8 cellular contexts compared by ENCODE assay signal in the genomic region with DNA sequence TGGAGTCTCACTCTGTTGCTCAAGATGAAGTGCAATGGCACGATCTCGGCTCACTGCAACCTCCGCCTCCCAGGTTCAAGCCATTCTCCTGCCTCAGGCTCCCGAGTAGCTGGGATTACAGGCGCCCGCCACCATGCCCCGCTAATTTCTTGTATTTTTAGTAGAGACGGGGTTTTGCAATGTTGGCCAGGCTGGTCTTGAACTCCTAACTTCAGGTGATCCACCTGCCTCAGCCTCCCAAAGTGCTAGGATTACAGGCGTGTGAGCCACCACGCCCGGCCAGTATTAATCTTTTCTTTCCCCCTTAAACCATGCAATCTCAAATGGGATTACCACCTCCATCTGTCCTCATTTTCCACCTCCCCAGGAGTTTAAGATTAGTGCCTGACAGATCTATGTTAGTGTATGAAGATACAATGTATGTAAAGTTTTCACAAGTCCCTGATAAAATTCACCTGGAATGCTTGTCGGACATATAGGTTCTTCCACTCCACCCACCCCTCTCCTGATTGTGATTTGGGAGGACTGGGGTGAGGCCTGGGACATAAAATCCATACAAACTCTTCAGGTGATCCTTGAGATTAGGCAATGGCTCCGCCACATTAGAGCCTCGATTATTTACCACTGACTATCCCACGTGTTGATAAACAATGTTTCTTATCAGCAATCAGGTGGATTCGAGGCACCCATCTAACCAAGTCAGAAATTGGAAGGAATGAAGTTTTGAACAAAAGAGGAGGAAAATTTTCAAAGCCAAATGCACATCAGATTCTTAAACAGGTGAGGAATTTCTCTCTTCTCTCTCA. TPM values are rescaled to one million over a fixed set of nuclear protein-coding genes. Genes with fewer than 3 reads are reported as not detected.
A peak's percentile ranks its signal among the peaks of the same experiment; 100 is the strongest.
DNase-seq lines count a peak whose midpoint lies in the region; ATAC-seq and TF ChIP-seq lines count a peak whose summit lies in the region.

No MANE protein-coding gene starts in this region.

- H3K36me3 Mint-ChIP-seq in CD14-positive monocyte (peaks cover 1 to 2% of the 10 kb centered on the region in 2 donors), neural progenitor cell (no peaks in the 10 kb centered on the region)
- peaks cover 26% of the 10 kb centered on the region for H3K36me3 Mint-ChIP-seq in effector memory CD8-positive, alpha-beta T cell (ENCODE audit: insufficient read depth)

- H3K4me2 ChIP-seq in neural progenitor cell, result peak overlapping the region; percentile 83

- H3K9me3 ChIP-seq in neural progenitor cell (ENCODE audit: low read depth), result no peaks in the 10 kb centered on the region

- peak overlapping the region; percentile 90 for H3K4me3 ChIP-seq in neural progenitor cell

- H2AFZ ChIP-seq in neural progenitor cell (replicated peaks), result no peak overlapping the region

- intact Hi-C loops in CD14-positive monocyte (cut with micrococcal nuclease), result loop anchor here in 1 of 2 donors (5.0 to 10.0 kb wide), 2 partner anchors 56 to 419 kb away; a partner anchor contains a TSS

- H3K27ac ChIP-seq in neural progenitor cell, result no peak overlapping the region

- no peaks in the 10 kb centered on the region for H3K27me3 Mint-ChIP-seq in CD14-positive monocyte (ENCODE audit: low read depth in 3 of 3)
- H3K27me3 Mint-ChIP-seq in effector memory CD8-positive, alpha-beta T cell, result no peaks in the 10 kb centered on the region
- peaks cover 3% of the 10 kb centered on the region for H3K27me3 Mint-ChIP-seq in neural progenitor cell (ENCODE audit: insufficient read depth, low read depth)

- H3K4me1 Mint-ChIP-seq in CD14-positive monocyte, result peaks cover 52% of the 10 kb centered on the region
- peaks cover 26 to 28% of the 10 kb centered on the region in 2 donors for H3K4me1 Mint-ChIP-seq in effector memory CD8-positive, alpha-beta T cell (ENCODE audit: low read depth in 2 of 2)
- peaks cover 27% of the 10 kb centered on the region for H3K4me1 Mint-ChIP-seq in neural progenitor cell

- no peak for DNase-seq in CD14-positive monocyte (ENCODE audit: low spot score)
- peak; percentile 45 for DNase-seq in NCI-H524 treated with DMSO at 0.1 percent for 48 hours (lab: John Stamatoyannopoulos, UW)
- no peak for DNase-seq in effector memory CD8-positive, alpha-beta T cell
- no peak for DNase-seq in neural progenitor cell (ENCODE audit: low spot score)
- DNase-seq in HPDE6-E6E7 (ENCODE audit: extremely low spot score), result no peak
- no peak for DNase-seq in NCI-H526 treated with DMSO at 0.1 percent for 48 hours (lab: John Stamatoyannopoulos, UW)

- H3K27me3 ChIP-seq in neural progenitor cell, result peaks cover 5% of the 10 kb centered on the region

- peaks cover 61% of the 10 kb centered on the region for H3K79me2 ChIP-seq in neural progenitor cell (ENCODE audit: low read depth)

- peaks cover 26% of the 10 kb centered on the region for H4K20me1 ChIP-seq in neural progenitor cell (ENCODE audit: low read depth)

- no peak for ATAC-seq in effector memory CD8-positive, alpha-beta T cell (replicated peaks)
- no peak for ATAC-seq in GM19328 (IDR thresholded peaks at IDR 0.05; ENCODE audit: unreplicated experiment)
- no peak for ATAC-seq in HG02588 (IDR thresholded peaks at IDR 0.05; ENCODE audit: unreplicated experiment)

- H3K4me3 Mint-ChIP-seq in CD14-positive monocyte, result peak overlapping the region; percentile 93 to 98
- H3K4me3 Mint-ChIP-seq in effector memory CD8-positive, alpha-beta T cell, result peak overlapping the region; percentile 92 to 97
- H3K4me3 Mint-ChIP-seq in neural progenitor cell, result peak overlapping the region; percentile 98

- H3K9me3 Mint-ChIP-seq in CD14-positive monocyte, result no peaks in the 10 kb centered on the region
- H3K9me3 Mint-ChIP-seq in effector memory CD8-positive, alpha-beta T cell, result no peaks in the 10 kb centered on the region
- H3K9me3 Mint-ChIP-seq in neural progenitor cell, result no peaks in the 10 kb centered on the region

- peaks cover 15% of the 10 kb centered on the region for H3K4me1 ChIP-seq in neural progenitor cell

- H3K36me3 ChIP-seq in neural progenitor cell, result no peaks in the 10 kb centered on the region

- H3K27ac Mint-ChIP-seq in CD14-positive monocyte, result peak overlapping the region; percentile 86 to 96 (median 93)
- peak overlapping the region; percentile 93 to 95 for H3K27ac Mint-ChIP-seq in effector memory CD8-positive, alpha-beta T cell
- H3K27ac Mint-ChIP-seq in neural progenitor cell, result peak overlapping the region; percentile 1

- H3K9ac ChIP-seq in neural progenitor cell, result peak overlapping the region; percentile 62

- H3F3A ChIP-seq in neural progenitor cell (ENCODE audit: low read depth), result no peaks in the 10 kb centered on the region

- no peak for TF ChIP-seq CTCF in CD14-positive monocyte (IDR thresholded peaks at IDR 0.05)
- TF ChIP-seq CTCF in neural progenitor cell (IDR thresholded peaks at IDR 0.05), result no peak

RNA-seq across cellular contexts. Expression of a gene that starts 1.2 kb away (rescaled TPM):
- 100 to 1,000 TPM; 155 to 196 TPM for polyA plus RNA-seq in CD14-positive monocyte
- 50.7 and 70.5 TPM in 2 replicates for total RNA-seq in neural progenitor cell (ENCODE audit: low replicate concordance)

RNA-seq across cellular contexts. Expression of a gene that starts 58.1 kb away (rescaled TPM):
- under 1 TPM in 1 of 2 donors, not detected in 1; 0.18 TPM for polyA plus RNA-seq in CD14-positive monocyte
- 3.5 and 12.4 TPM in 2 replicates for total RNA-seq in neural progenitor cell (ENCODE audit: low replicate concordance)

Comparison
In these comparisons a context has a peak if more than half of its experiments do, and no peak if none do; other contexts are left out.
1. H3K27ac Mint-ChIP-seq: peak in every context shown above with its lines; median percentile 94 in effector memory CD8-positive, alpha-beta T cell; 93 in CD14-positive monocyte; 1 in neural progenitor cell.